Comparison of ENCODE assay signal across 10 cellular contexts in the genomic region with DNA sequence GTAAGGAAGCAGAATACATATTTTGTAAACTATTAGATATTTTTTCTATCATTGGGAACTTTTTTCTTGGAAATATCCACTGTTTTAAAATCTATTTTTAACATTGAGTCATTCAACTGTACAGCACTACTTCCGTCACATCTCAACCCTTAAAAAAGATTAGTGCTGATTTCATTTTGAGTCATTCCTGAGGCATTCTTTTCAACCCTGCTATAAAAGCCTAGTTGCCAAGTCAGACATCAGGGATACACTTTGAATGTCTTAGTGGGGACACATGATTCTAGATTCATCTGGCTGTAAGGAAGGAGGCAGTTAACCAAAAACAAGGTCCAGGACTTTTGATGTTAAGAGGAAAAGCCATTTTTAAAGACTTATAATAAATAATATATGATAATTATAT.
DNase-seq lines count a peak whose midpoint lies in the region; ATAC-seq and TF ChIP-seq lines count a peak whose summit lies in the region.
"Had no signal": no experiment of that assay in that cellular context is flagged by ENCODE, and none has a peak within 500 bp of the region (broad histone marks: within the 10 kb centered on the region; RNA-seq: fewer than 3 reads in every experiment).

No MANE protein-coding gene starts in this region.

- peaks cover 0 to 6% of the 10 kb centered on the region in 2 donors for H3K4me1 ChIP-seq in left lung
- H3K4me1 ChIP-seq: spleen had no signal

- no peaks in the 10 kb centered on the region for H3K27me3 ChIP-seq in left lung
- H3K27me3 ChIP-seq: spleen had no signal

- DNase-seq in EH (ENCODE audit: low read depth), result peak; percentile 96
- DNase-seq in astrocyte of the hippocampus (ENCODE audit: low read depth, low spot score), result peak; percentile 90
- no peak for DNase-seq in left lung
- DNase-seq in hippocampal formation (lab: John Stamatoyannopoulos, UW), result no peak
- DNase-seq in HuH-7 (ENCODE audit: low spot score), result no peak
- DNase-seq: spleen, T1000 had no signal

- no peaks in the 10 kb centered on the region for H3K36me3 ChIP-seq in left lung

- intact Hi-C loops in left lung (cut with DNase I), result no loop called here

- ATAC-seq in HG02885 (IDR thresholded peaks at IDR 0.05; ENCODE audit: poor library complexity, unreplicated experiment), result peak; percentile 74
- ATAC-seq in left lung, result peak; percentile 89
- ATAC-seq in HG02678 (IDR thresholded peaks at IDR 0.05; ENCODE audit: unreplicated experiment), result no peak
- no peak for ATAC-seq in HG03442 (IDR thresholded peaks at IDR 0.05; ENCODE audit: unreplicated experiment)

- no peak overlapping the region for H3K4me3 ChIP-seq in left lung
- H3K4me3 ChIP-seq: spleen had no signal

- H3K27ac ChIP-seq in left lung, result peak overlapping the region in 1 of 2 donors; percentile 65
- H3K27ac ChIP-seq: spleen had no signal

- TF ChIP-seq CTCF in left lung (IDR thresholded peaks at IDR 0.05), result no peak

- no peaks in the 10 kb centered on the region for H3K9me3 ChIP-seq in left lung
- H3K9me3 ChIP-seq: spleen had no signal

Comparison
In these comparisons a context has a peak if more than half of its experiments do, and no peak if none do; other contexts are left out.
1. DNase-seq: peak in EH (single experiment) and astrocyte of the hippocampus (single experiment); none in left lung (0 of 2), hippocampal formation (0 of 2) and HuH-7 (single experiment).
2. ATAC-seq: peak in HG02885 (single experiment) and left lung (single experiment); none in HG02678 (single experiment) and HG03442 (single experiment).